Comparison of ENCODE assay signal across 1 cellular context in the genomic region with DNA sequence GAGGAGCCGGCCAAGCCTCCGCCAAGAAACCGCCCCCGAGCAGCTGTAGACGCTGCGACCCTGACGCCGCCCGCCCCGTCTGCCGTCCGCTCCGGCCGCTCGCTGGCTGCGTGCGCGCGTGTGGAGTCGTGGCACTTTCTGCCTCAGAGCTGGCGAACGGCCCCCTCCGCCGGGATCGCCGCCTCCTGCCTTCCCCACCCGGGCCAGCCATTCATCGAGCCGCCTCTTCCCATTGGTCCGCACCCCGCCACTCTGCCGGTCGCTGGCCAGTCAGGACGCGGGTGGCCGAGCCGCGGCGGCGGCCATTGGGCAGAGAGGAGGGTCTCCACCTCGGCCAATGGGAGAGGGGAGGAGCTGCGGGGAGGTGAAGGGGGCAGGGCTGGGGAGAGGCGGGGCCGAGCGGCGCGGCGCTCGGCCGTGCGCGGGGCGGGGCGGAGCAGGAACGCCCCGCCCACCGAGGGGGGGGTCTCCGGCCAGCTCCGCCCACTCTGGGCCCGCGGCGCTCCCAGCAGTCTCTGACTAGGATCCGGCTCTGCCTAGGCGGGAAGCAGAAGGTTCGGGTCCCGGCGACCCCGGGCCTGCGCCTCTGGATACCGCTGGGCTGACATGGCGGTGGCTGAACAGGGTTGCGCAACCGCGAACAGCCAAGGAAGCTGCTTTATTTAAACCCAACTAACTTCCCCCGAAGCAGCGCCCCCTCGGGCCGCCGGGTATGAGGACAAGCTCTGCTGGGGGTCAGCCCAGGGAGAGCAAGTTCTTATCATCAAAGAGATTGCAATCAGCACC.
TF ChIP-seq lines count a peak whose summit lies in the region.

TSS of gene RRBP1 (minus strand) at position 140 of the 786 bp plus-strand sequence. CDS start 21,735 bp downstream, outside the sequence.

TF ChIP-seq in HepG2, 621 proteins besides CTCF, POLR2A, EP300 and RAD21 (continued from another document and continues in another):
- TF ChIP-seq ZNF597 (CRISPR knock-in tag; IDR thresholded peaks at IDR 0.05), result 0 out of 2 replicates have a peak, but pooled peaks have one; percentile 68
- TF ChIP-seq HDAC6 (IDR thresholded peaks at IDR 0.05; ENCODE audit: low read depth, low read length), result no peak
- TF ChIP-seq, protein P1, sequence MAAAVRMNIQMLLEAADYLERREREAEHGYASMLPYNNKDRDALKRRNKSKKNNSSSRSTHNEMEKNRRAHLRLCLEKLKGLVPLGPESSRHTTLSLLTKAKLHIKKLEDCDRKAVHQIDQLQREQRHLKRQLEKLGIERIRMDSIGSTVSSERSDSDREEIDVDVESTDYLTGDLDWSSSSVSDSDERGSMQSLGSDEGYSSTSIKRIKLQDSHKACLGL (CRISPR knock-in tag; IDR thresholded peaks at IDR 0.05), result peak; percentile 87
- TF ChIP-seq, protein P2, sequence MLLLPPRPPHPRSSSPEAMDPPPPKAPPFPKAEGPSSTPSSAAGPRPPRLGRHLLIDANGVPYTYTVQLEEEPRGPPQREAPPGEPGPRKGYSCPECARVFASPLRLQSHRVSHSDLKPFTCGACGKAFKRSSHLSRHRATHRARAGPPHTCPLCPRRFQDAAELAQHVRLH (CRISPR knock-in tag; IDR thresholded peaks at IDR 0.05; ENCODE audit: borderline replicate concordance, low read depth), result peak; percentile 85
- peak; percentile 96 for TF ChIP-seq ZNF441 (CRISPR knock-in tag; IDR thresholded peaks at IDR 0.05; ENCODE audit: borderline replicate concordance)
- TF ChIP-seq LBX2 (CRISPR knock-in tag; IDR thresholded peaks at IDR 0.05; ENCODE audit: borderline replicate concordance), result peak; percentile 53; the same call in 1 of the 2 replicates
- TF ChIP-seq, protein P3, sequence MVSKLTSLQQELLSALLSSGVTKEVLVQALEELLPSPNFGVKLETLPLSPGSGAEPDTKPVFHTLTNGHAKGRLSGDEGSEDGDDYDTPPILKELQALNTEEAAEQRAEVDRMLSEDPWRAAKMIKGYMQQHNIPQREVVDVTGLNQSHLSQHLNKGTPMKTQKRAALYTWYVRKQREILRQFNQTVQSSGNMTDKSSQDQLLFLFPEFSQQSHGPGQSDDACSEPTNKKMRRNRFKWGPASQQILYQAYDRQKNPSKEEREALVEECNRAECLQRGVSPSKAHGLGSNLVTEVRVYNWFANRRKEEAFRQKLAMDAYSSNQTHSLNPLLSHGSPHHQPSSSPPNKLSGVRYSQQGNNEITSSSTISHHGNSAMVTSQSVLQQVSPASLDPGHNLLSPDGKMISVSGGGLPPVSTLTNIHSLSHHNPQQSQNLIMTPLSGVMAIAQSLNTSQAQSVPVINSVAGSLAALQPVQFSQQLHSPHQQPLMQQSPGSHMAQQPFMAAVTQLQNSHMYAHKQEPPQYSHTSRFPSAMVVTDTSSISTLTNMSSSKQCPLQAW (CRISPR knock-in tag; IDR thresholded peaks at IDR 0.05), result peak; percentile 87
- TF ChIP-seq MEIS2 (CRISPR knock-in tag; IDR thresholded peaks at IDR 0.05), result peak; percentile 92
- no peak; the same call in none of the 2 replicates for TF ChIP-seq MNT (IDR thresholded peaks at IDR 0.05)
- TF ChIP-seq ZNF207 (IDR thresholded peaks at IDR 0.05; ENCODE audit: borderline replicate concordance), result no peak
- TF ChIP-seq MTA3 (CRISPR knock-in tag; IDR thresholded peaks at IDR 0.05), result no peak
- TF ChIP-seq, protein P4, sequence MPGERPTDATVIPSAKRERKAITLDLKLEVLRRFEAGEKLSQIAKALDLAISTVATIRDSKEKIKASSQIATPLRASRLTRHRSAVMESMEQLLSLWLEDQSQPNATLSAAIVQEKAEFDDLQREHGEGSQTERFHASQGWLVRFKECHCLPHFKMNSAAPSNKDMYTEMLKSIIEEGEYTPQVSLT (CRISPR knock-in tag; IDR thresholded peaks at IDR 0.05; ENCODE audit: borderline replicate concordance, low read depth), result no peak; the same call in 1 of the 2 replicates
- no peak; the same call in 1 of the 2 replicates for TF ChIP-seq ZSCAN9 (CRISPR knock-in tag; IDR thresholded peaks at IDR 0.05; ENCODE audit: borderline replicate concordance)
- peak; percentile 7; the same call in 1 of the 2 replicates for TF ChIP-seq ZNF335 (CRISPR knock-in tag; IDR thresholded peaks at IDR 0.05)
- peak; percentile 68 for TF ChIP-seq ZNF891 (CRISPR knock-in tag; IDR thresholded peaks at IDR 0.05)
- peak; percentile 98 for TF ChIP-seq ZNF501 (CRISPR knock-in tag; IDR thresholded peaks at IDR 0.05)
- peak; percentile 86 for TF ChIP-seq ZNF788 (CRISPR knock-in tag; IDR thresholded peaks at IDR 0.05; ENCODE audit: borderline replicate concordance)
- peak; percentile 93 for TF ChIP-seq TSC22D2 (CRISPR knock-in tag; IDR thresholded peaks at IDR 0.05; ENCODE audit: borderline replicate concordance)
- no peak; the same call in 1 of the 2 replicates for TF ChIP-seq ZSCAN22 (CRISPR knock-in tag; IDR thresholded peaks at IDR 0.05)
- TF ChIP-seq NRL (CRISPR knock-in tag; IDR thresholded peaks at IDR 0.05; ENCODE audit: borderline replicate concordance), result peak; percentile 88
- no peak for TF ChIP-seq RFX3 (CRISPR knock-in tag; IDR thresholded peaks at IDR 0.05)
- TF ChIP-seq, protein P5, sequence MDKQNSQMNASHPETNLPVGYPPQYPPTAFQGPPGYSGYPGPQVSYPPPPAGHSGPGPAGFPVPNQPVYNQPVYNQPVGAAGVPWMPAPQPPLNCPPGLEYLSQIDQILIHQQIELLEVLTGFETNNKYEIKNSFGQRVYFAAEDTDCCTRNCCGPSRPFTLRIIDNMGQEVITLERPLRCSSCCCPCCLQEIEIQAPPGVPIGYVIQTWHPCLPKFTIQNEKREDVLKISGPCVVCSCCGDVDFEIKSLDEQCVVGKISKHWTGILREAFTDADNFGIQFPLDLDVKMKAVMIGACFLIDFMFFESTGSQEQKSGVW (CRISPR knock-in tag; IDR thresholded peaks at IDR 0.05; ENCODE audit: borderline replicate concordance), result no peak
- TF ChIP-seq PHF8 (CRISPR knock-in tag; IDR thresholded peaks at IDR 0.05), result peak; percentile 83
- TF ChIP-seq SETDB1 (CRISPR knock-in tag; IDR thresholded peaks at IDR 0.05; ENCODE audit: borderline replicate concordance), result no peak
- TF ChIP-seq ZNF318 (CRISPR knock-in tag; IDR thresholded peaks at IDR 0.05), result no peak; the same call in 1 of the 2 replicates
- TF ChIP-seq SNRNP70 (IDR thresholded peaks at IDR 0.05; ENCODE audit: low read depth, low read length), result no peak
- peak; percentile 85; the same call in 1 of the 2 replicates for TF ChIP-seq BRCA1 (CRISPR knock-in tag; IDR thresholded peaks at IDR 0.05)
- TF ChIP-seq RARA (CRISPR knock-in tag; IDR thresholded peaks at IDR 0.05), result peak; percentile 76
- peak; percentile 63; the same call in 1 of the 2 replicates for TF ChIP-seq ZBTB42 (CRISPR knock-in tag; IDR thresholded peaks at IDR 0.05)
- TF ChIP-seq, protein P6, sequence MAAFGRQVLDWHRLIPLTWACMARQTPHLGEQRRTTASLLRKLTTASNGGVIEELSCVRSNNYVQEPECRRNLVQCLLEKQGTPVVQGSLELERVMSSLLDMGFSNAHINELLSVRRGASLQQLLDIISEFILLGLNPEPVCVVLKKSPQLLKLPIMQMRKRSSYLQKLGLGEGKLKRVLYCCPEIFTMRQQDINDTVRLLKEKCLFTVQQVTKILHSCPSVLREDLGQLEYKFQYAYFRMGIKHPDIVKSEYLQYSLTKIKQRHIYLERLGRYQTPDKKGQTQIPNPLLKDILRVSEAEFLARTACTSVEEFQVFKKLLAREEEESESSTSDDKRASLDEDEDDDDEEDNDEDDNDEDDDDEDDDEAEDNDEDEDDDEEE (CRISPR knock-in tag; IDR thresholded peaks at IDR 0.05), result peak; percentile 93; the same call in 1 of the 2 replicates
- TF ChIP-seq, protein P7, sequence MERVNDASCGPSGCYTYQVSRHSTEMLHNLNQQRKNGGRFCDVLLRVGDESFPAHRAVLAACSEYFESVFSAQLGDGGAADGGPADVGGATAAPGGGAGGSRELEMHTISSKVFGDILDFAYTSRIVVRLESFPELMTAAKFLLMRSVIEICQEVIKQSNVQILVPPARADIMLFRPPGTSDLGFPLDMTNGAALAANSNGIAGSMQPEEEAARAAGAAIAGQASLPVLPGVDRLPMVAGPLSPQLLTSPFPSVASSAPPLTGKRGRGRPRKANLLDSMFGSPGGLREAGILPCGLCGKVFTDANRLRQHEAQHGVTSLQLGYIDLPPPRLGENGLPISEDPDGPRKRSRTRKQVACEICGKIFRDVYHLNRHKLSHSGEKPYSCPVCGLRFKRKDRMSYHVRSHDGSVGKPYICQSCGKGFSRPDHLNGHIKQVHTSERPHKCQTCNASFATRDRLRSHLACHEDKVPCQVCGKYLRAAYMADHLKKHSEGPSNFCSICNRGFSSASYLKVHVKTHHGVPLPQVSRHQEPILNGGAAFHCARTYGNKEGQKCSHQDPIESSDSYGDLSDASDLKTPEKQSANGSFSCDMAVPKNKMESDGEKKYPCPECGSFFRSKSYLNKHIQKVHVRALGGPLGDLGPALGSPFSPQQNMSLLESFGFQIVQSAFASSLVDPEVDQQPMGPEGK (CRISPR knock-in tag; IDR thresholded peaks at IDR 0.05), result peak; percentile 89
- TF ChIP-seq ZNF768 (CRISPR knock-in tag; IDR thresholded peaks at IDR 0.05), result peak; percentile 82
- peak; percentile 100 for TF ChIP-seq RBFOX2 (IDR thresholded peaks at IDR 0.05; ENCODE audit: low read depth, low read length)
- no peak; the same call in 1 of the 2 replicates for TF ChIP-seq ZNF816 (CRISPR knock-in tag; IDR thresholded peaks at IDR 0.05; ENCODE audit: borderline replicate concordance)
- TF ChIP-seq ZNF136 (CRISPR knock-in tag; IDR thresholded peaks at IDR 0.05; ENCODE audit: low read depth), result 0 out of 2 replicates have a peak, but pooled peaks have one; percentile 19
